Comparison of ENCODE assay signal across 30 cellular contexts in genomic region chr9:134965851-134966250, GRCh38. TPM values are rescaled to one million over a fixed set of nuclear protein-coding genes. Genes with fewer than 3 reads are reported as not detected.
"Had no signal": no experiment of that assay in that cellular context is flagged by ENCODE, and none has a peak within 500 bp of the region (broad histone marks: within the 10 kb centered on the region; RNA-seq: fewer than 3 reads in every experiment).

No MANE protein-coding gene starts in this region.

- H2AFZ ChIP-seq: hepatocyte had no signal

- H3K4me1 Mint-ChIP-seq: central memory CD8-positive, alpha-beta T cell; immature natural killer cell; stimulated activated memory B cell treated with anti-CD40 and anti-IgM and Interleukin-4, amounts not matched to agents 10 μg/mL and 1 μg/mL and 100 μg/mL, for 72 hours; T-cell had no signal

- H3K36me3 ChIP-seq: colonic mucosa, esophagus muscularis mucosa, left ventricle myocardium inferior, ovary, stomach, transverse colon, uterus had no signal

- H3K79me2 ChIP-seq: hepatocyte had no signal

- DNase-seq: activated CD4-positive, alpha-beta T cell treated with anti-CD3 and anti-CD28 coated beads for 1 hour; activated CD4-positive, alpha-beta T cell treated with anti-CD3 and anti-CD28 coated beads, Interleukin-2, amount 50 U/mL, for 4 hours; activated gamma-delta T cell treated with Interleukin-2 at 50 U/mL for 16 hours; colonic mucosa; effector memory CD8-positive, alpha-beta T cell; glutamatergic neuron; immature natural killer cell; kidney glomerular epithelial cell; left ventricle myocardium inferior; small intestine; stimulated activated CD4-positive, alpha-beta T cell treated with anti-CD3 and anti-CD28 coated beads, Interleukin-15, amount 100 ng/mL, for 24 hours; stomach; T-cell; transverse colon; uterus had no signal

- H3K9me3 ChIP-seq: colonic mucosa, esophagus muscularis mucosa, left ventricle myocardium inferior, ovary, psoas muscle, stomach, transverse colon, uterus had no signal

- ATAC-seq: effector memory CD8-positive, alpha-beta T cell; psoas muscle; right cardiac atrium; SK-N-SH treated with all-trans-retinoic acid at 6 μM for 48 hours; stimulated activated memory B cell treated with anti-CD40 and anti-IgM and Interleukin-4, amounts not matched to agents 10 μg/mL and 1 μg/mL and 100 μg/mL, for 72 hours; T-cell had no signal

- H3K27me3 Mint-ChIP-seq: activated naive CD8-positive, alpha-beta T cell had no signal

- FAIRE-seq: astrocyte, frontal cortex, small intestine had no signal

- H3K9me3 Mint-ChIP-seq: central memory CD8-positive, alpha-beta T cell; effector memory CD8-positive, alpha-beta T cell; immature natural killer cell; neural crest cell; stimulated activated memory B cell treated with anti-CD40 and anti-IgM and Interleukin-4, amounts not matched to agents 10 μg/mL and 1 μg/mL and 100 μg/mL, for 72 hours; T-cell; T-helper 2 cell treated with Interferon-gamma antibody and Interleukin-4, amounts not matched to agents 5 μg/mL and 100 μg/mL, for 36 hours had no signal

- H3K4me3 ChIP-seq: colonic mucosa, dorsolateral prefrontal cortex, esophagus muscularis mucosa, hepatocyte, left ventricle myocardium inferior, ovary, psoas muscle, stomach, transverse colon, uterus had no signal

- H3K27ac Mint-ChIP-seq: activated naive CD8-positive, alpha-beta T cell; effector memory CD8-positive, alpha-beta T cell; immature natural killer cell; stimulated activated memory B cell treated with anti-CD40 and anti-IgM and Interleukin-4, amounts not matched to agents 10 μg/mL and 1 μg/mL and 100 μg/mL, for 72 hours; T-cell; T-helper 2 cell treated with Interferon-gamma antibody and Interleukin-4, amounts not matched to agents 5 μg/mL and 100 μg/mL, for 36 hours had no signal

- H3K27me3 ChIP-seq: colonic mucosa, hepatocyte, ovary, uterus had no signal

- H3K4me1 ChIP-seq: colonic mucosa, psoas muscle, stomach, transverse colon, uterus had no signal

- H3K4me3 Mint-ChIP-seq: activated naive CD8-positive, alpha-beta T cell; central memory CD8-positive, alpha-beta T cell; effector memory CD8-positive, alpha-beta T cell; immature natural killer cell; neural crest cell; stimulated activated memory B cell treated with anti-CD40 and anti-IgM and Interleukin-4, amounts not matched to agents 10 μg/mL and 1 μg/mL and 100 μg/mL, for 72 hours; T-cell; T-helper 2 cell treated with Interferon-gamma antibody and Interleukin-4, amounts not matched to agents 5 μg/mL and 100 μg/mL, for 36 hours had no signal

- H3K36me3 Mint-ChIP-seq: activated naive CD8-positive, alpha-beta T cell; immature natural killer cell; stimulated activated memory B cell treated with anti-CD40 and anti-IgM and Interleukin-4, amounts not matched to agents 10 μg/mL and 1 μg/mL and 100 μg/mL, for 72 hours; T-cell had no signal

- H3K4me2 ChIP-seq: hepatocyte had no signal

- H3K27ac ChIP-seq: colonic mucosa, dorsolateral prefrontal cortex, esophagus muscularis mucosa, hepatocyte, left ventricle myocardium inferior, ovary, psoas muscle, stomach, transverse colon, uterus had no signal

RNA-seq across cellular contexts. Expression of gene FCN1, which starts 48.1 kb away (rescaled TPM):
- total RNA-seq: activated CD8-positive, alpha-beta memory T cell treated with anti-CD3 and anti-CD28 coated beads for 36 hours; astrocyte; hepatocyte; neural crest cell had no signal
- polyA plus RNA-seq: hepatocyte had no signal
